ENCODE assay signal across 8 cellular contexts in the genomic region with DNA sequence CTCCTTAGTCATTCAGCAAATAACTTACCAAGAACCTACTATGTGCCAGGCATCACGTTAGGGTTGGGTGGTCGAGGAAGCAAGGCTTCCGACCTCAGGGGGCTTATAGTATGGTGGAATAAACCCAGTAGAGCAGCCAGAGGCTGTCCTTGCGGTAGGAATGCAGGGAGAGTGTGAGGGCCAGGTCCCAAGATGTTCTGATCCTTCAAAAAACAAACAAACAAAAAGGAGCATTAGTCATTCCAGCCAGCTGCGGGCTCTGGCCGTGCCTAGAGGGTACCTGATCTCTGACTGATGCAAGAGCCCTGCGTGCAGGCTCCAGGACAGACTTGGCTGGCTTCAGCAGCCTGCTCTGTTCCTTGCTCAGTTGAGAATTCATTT. TPM values are rescaled to one million over a fixed set of nuclear protein-coding genes. Genes with fewer than 3 reads are reported as not detected.
DNase-seq lines count a peak whose midpoint lies in the region; ATAC-seq and TF ChIP-seq lines count a peak whose summit lies in the region.

No MANE protein-coding gene starts in this region.

- ATAC-seq in GM18870 (IDR thresholded peaks at IDR 0.05; ENCODE audit: unreplicated experiment) = no peak
- no peak for ATAC-seq in HG03045 (IDR thresholded peaks at IDR 0.05; ENCODE audit: unreplicated experiment)

- H3K9ac ChIP-seq in BLaER1 = peak overlapping the region; percentile 56; the same call in 1 of the 2 replicates

- H3K9me3 ChIP-seq in BLaER1 = no peaks in the 10 kb centered on the region

- peaks cover 21% of the 10 kb centered on the region for H3K36me3 ChIP-seq in BLaER1

- no peaks in the 10 kb centered on the region for H3K27me3 Mint-ChIP-seq in brain
- no peaks in the 10 kb centered on the region for H3K27me3 Mint-ChIP-seq in mesothelial cell of epicardium (ENCODE audit: low read depth)

- H3K27ac Mint-ChIP-seq in brain (peak overlapping the region; percentile 54 to 94 (median 78)), mesothelial cell of epicardium (peak overlapping the region; percentile 3)

- peaks cover 39% of the 10 kb centered on the region for H3K36me3 Mint-ChIP-seq in brain
- peaks cover 32% of the 10 kb centered on the region for H3K36me3 Mint-ChIP-seq in mesothelial cell of epicardium

- peak; percentile 11; the same call in 1 of the 2 replicates for TF ChIP-seq CTCF in LNCAP (IDR thresholded peaks at IDR 0.05)
- no peak for TF ChIP-seq CTCF in brain (conservative IDR thresholded peaks at IDR 0.05)
- no peak for TF ChIP-seq CTCF in mesothelial cell of epicardium (IDR thresholded peaks at IDR 0.05; ENCODE audit: unreplicated experiment)

- DNase-seq in mesothelial cell of epicardium (ENCODE audit: low spot score in 2 of 2, unreplicated experiment in 2 of 2) (no peak), cerebellar cortex (ENCODE audit: low spot score) (no peak), NCI-H128 (lab: John Stamatoyannopoulos, UW; ENCODE audit: unreplicated experiment) (no peak)

- H3K27me3 ChIP-seq in BLaER1 = no peaks in the 10 kb centered on the region

- no peaks in the 10 kb centered on the region for H4K20me1 ChIP-seq in BLaER1

- H3K4me2 ChIP-seq in BLaER1 = peak overlapping the region; percentile 55

- peaks cover 40% of the 10 kb centered on the region for H3K4me1 ChIP-seq in BLaER1

- H3K4me1 Mint-ChIP-seq in brain (peaks cover 26% of the 10 kb centered on the region), mesothelial cell of epicardium (peaks cover 17% of the 10 kb centered on the region)

- H3K4me3 ChIP-seq in BLaER1 = no peak overlapping the region

- H3K4me3 Mint-ChIP-seq in brain (no peak overlapping the region), mesothelial cell of epicardium (no peak overlapping the region)

- H3K9me3 Mint-ChIP-seq in brain (no peaks in the 10 kb centered on the region), mesothelial cell of epicardium (no peaks in the 10 kb centered on the region)

- peak overlapping the region; percentile 61 for H3K27ac ChIP-seq in BLaER1

RNA-seq across cellular contexts. Expression of a gene that starts 18.2 kb away (rescaled TPM):
- polyA plus RNA-seq in brain (ENCODE audit: insufficient read depth, low read depth, low replicate concordance) = 39.8 TPM
- 13.6 to 15.9 TPM (median 14.9 TPM) in 3 replicates for total RNA-seq in mesothelial cell of epicardium

RNA-seq across cellular contexts. Expression of a gene that starts 18.3 kb away (rescaled TPM):
- polyA plus RNA-seq in brain (ENCODE audit: insufficient read depth, low read depth, low replicate concordance) = 18.0 TPM
- total RNA-seq in mesothelial cell of epicardium = 42.2 to 45.9 TPM (median 44.1 TPM) in 3 replicates
